9 cellular contexts compared by ENCODE assay signal in the genomic region with DNA sequence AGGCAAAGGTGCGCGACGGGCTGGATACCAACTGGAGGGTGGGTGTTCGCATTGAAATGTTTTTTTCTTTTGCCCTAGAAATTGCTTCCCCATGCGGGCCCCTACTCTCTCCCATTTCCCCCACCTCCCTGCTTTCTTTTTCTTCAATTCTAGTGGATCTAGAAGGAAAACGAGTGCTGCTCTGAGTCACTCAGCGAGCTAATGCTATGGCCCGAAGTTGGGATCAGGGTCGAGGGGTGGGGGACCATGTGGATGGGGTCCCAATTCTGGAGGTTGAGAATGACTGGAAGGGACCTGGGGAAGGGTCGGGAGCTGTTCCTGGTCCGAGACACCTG.
A peak's percentile ranks its signal among the peaks of the same experiment; 100 is the strongest.
DNase-seq lines count a peak whose midpoint lies in the region; ATAC-seq and TF ChIP-seq lines count a peak whose summit lies in the region.
"Had no signal": no experiment of that assay in that cellular context is flagged by ENCODE, and none has a peak within 500 bp of the region (broad histone marks: within the 10 kb centered on the region; RNA-seq: fewer than 3 reads in every experiment).

No MANE protein-coding gene starts in this region.

- in situ Hi-C loops in astrocyte of the spinal cord (cut with HindIII; ENCODE audit: low sequenced_read_pairs) = no loop called here

- peak overlapping the region; percentile 64 for H3K4me3 ChIP-seq in astrocyte of the spinal cord (ENCODE audit: low read depth, low read length)
- peak overlapping the region; percentile 91 for H3K4me3 ChIP-seq in iPS-11a (ENCODE audit: low read depth, low read length)
- peak overlapping the region; percentile 21 to 49 (median 32) for H3K4me3 ChIP-seq in skin epidermis

- no peak for ATAC-seq in HG02973 (IDR thresholded peaks at IDR 0.05; ENCODE audit: unreplicated experiment)

- TF ChIP-seq CTCF in GM20000 (IDR thresholded peaks at IDR 0.05; ENCODE audit: extremely low read depth, missing control alignments) (no peak), astrocyte of the spinal cord (IDR thresholded peaks at IDR 0.05; ENCODE audit: low read depth, low read length) (no peak)

- H3K27ac ChIP-seq in skin epidermis = peak overlapping the region in 3 of 21 experiments; percentile 35 to 84 (median 61)

- DNase-seq in GM20000 (ENCODE audit: low spot score) = peak; percentile 21
- DNase-seq in astrocyte of the spinal cord (ENCODE audit: low read depth, low spot score) = no peak
- DNase-seq in NCI-H1417 treated with DMSO at 0.1 percent for 48 hours (lab: John Stamatoyannopoulos, UW) = no peak
- no peak for DNase-seq in GM19238 (ENCODE audit: insufficient read length, low spot score)
- DNase-seq in Kasumi-1 (lab: John Stamatoyannopoulos, UW) = no peak
- DNase-seq: immature natural killer cell had no signal

Comparison
In these comparisons a context has a peak if more than half of its experiments do, and no peak if none do; other contexts are left out.
1. H3K4me3 ChIP-seq: peak in every context shown above with its lines; median percentile 91 in iPS-11a; 64 in astrocyte of the spinal cord; 32 in skin epidermis.